In genomic region chr6:82273295-82273694, GRCh38 we compare ENCODE assay signal across 18 cellular contexts. TPM values are rescaled to one million over a fixed set of nuclear protein-coding genes. Genes with fewer than 3 reads are reported as not detected.
DNase-seq lines count a peak whose midpoint lies in the region; ATAC-seq, FAIRE-seq and TF ChIP-seq lines count a peak whose summit lies in the region.
"Had no signal": no experiment of that assay in that cellular context is flagged by ENCODE, and none has a peak within 500 bp of the region (broad histone marks: within the 10 kb centered on the region; RNA-seq: fewer than 3 reads in every experiment).

No MANE protein-coding gene starts in this region.

- peak overlapping the region; percentile 40 for H2AFZ ChIP-seq in H1 (ENCODE audit: low read length)
- H2AFZ ChIP-seq in parathyroid adenoma: peak overlapping the region; percentile 2
- H2AFZ ChIP-seq: GM23248 had no signal

- no peak overlapping the region for H3K27ac Mint-ChIP-seq in activated naive CD4-positive, alpha-beta T cell treated with anti-CD3 and anti-CD28 coated beads, Interleukin-2, amount 50 U/mL, for 72 hours
- H3K27ac Mint-ChIP-seq in activated naive CD4-positive, alpha-beta T cell treated with anti-CD3 and anti-CD28 coated beads for 36 hours: no peak overlapping the region
- peak overlapping the region; percentile 39 for H3K27ac Mint-ChIP-seq in T-helper 17 cell
- H3K27ac Mint-ChIP-seq: CD14-positive monocyte had no signal

- no peak for TF ChIP-seq CTCF in H1 (IDR thresholded peaks at IDR 0.05; ENCODE audit: control extremely low read depth in 1 of 3, insufficient read depth in 1 of 3, low read depth in 1 of 3, low read length in 3 of 3)
- no peak for TF ChIP-seq CTCF in parathyroid adenoma (IDR thresholded peaks at IDR 0.05)
- no peak for TF ChIP-seq CTCF in pancreas (IDR thresholded peaks at IDR 0.05)

- no peak for TF ChIP-seq POLR2A in H1 (IDR thresholded peaks at IDR 0.05; ENCODE audit: control extremely low read depth in 1 of 2, low read depth in 2 of 2, low read length in 2 of 2)

- DNase-seq in activated naive CD4-positive, alpha-beta T cell treated with anti-CD3 and anti-CD28 coated beads, Interleukin-2, amount 50 U/mL, for 72 hours (ENCODE audit: low spot score in 2 of 2): no peak
- no peak for DNase-seq in activated naive CD4-positive, alpha-beta T cell treated with anti-CD3 and anti-CD28 coated beads for 36 hours
- no peak for DNase-seq in T-helper 17 cell
- no peak for DNase-seq in H1 (ENCODE audit: low read depth in 1 of 2, low spot score in 2 of 2)
- no peak for DNase-seq in pancreas
- DNase-seq: CD4-positive, alpha-beta memory T cell; DMS153; DMS79; GDM1; GM23248; H7 had no signal

- no peak overlapping the region for H2AK5ac ChIP-seq in H1 (ENCODE audit: low read depth, low read length)

- H3K9me3 ChIP-seq in T-helper 17 cell (ENCODE audit: control insufficient read depth, low read length, poor library complexity, severe bottlenecking): no peaks in the 10 kb centered on the region
- no peaks in the 10 kb centered on the region for H3K9me3 ChIP-seq in H1 (ENCODE audit: insufficient read depth in 2 of 2, low read depth in 1 of 2, low read length in 1 of 2)
- no peaks in the 10 kb centered on the region for H3K9me3 ChIP-seq in parathyroid adenoma (ENCODE audit: control insufficient read depth, low read length)
- no peaks in the 10 kb centered on the region for H3K9me3 ChIP-seq in pancreas
- H3K9me3 ChIP-seq: A549, BLaER1 had no signal

- H2BK15ac ChIP-seq in H1 (ENCODE audit: low read length): 0 out of 2 replicates have a peak overlapping the region, but pooled peaks have one; percentile 33

- no peak overlapping the region for H4K91ac ChIP-seq in H1 (replicated peaks; ENCODE audit: insufficient read length, low read length)

- no peaks in the 10 kb centered on the region for H3K23me2 ChIP-seq in H1 (ENCODE audit: low read depth, low read length)

- WGBS in H1 (ENCODE audit: extremely low coverage in 1 of 2, insufficient coverage in 1 of 2, insufficient read length in 1 of 2, insufficient replicate concordance in 2 of 2, low coverage in 1 of 2, low lambda C conversion rate in 2 of 2, missing lambda C conversion rate in 1 of 2), 2 experiments: 80% methylated on average over 1 of the region's 1 CpG; no CpG with 5 or more reads in 1 of the 2 experiments
- WGBS in pancreas, 2 donors: 58 to 80% methylated on average over 1 of the region's 1 CpG

- no peak overlapping the region for H3K14ac ChIP-seq in H1 (ENCODE audit: insufficient read length)

- H3K4me1 ChIP-seq in H1 (replicated peaks in 1 of 4; ENCODE audit: control insufficient read depth in 3 of 4, insufficient read depth in 4 of 4, low read length in 3 of 4): peaks cover 0 to 7% (median 0%) of the 10 kb centered on the region in 4 experiments; a peak in 1 of 7 replicates
- no peaks in the 10 kb centered on the region for H3K4me1 ChIP-seq in parathyroid adenoma
- no peaks in the 10 kb centered on the region for H3K4me1 ChIP-seq in pancreas
- H3K4me1 ChIP-seq: BLaER1 had no signal

- FAIRE-seq in H1 (lab: Jason Lieb, UNC) (no peak), pancreas (lab: Jason Lieb, UNC) (no peak)
- FAIRE-seq: A549 had no signal

- H3K27me3 ChIP-seq in H1 (replicated peaks in 1 of 4; ENCODE audit: control insufficient read depth in 3 of 4, extremely low read depth in 1 of 4, insufficient read depth in 3 of 4, low read length in 3 of 4) (no peaks in the 10 kb centered on the region), parathyroid adenoma (ENCODE audit: control insufficient read depth, insufficient read depth, low read length) (no peaks in the 10 kb centered on the region), pancreas (no peaks in the 10 kb centered on the region)
- H3K27me3 ChIP-seq: BLaER1 had no signal

- no peaks in the 10 kb centered on the region for H3K9me3 Mint-ChIP-seq in activated naive CD4-positive, alpha-beta T cell treated with anti-CD3 and anti-CD28 coated beads, Interleukin-2, amount 50 U/mL, for 72 hours
- H3K9me3 Mint-ChIP-seq in activated naive CD4-positive, alpha-beta T cell treated with anti-CD3 and anti-CD28 coated beads for 36 hours: no peaks in the 10 kb centered on the region
- H3K9me3 Mint-ChIP-seq: CD4-positive, alpha-beta memory T cell had no signal

- H2BK5ac ChIP-seq in H1 (ENCODE audit: low read depth, low read length): no peak overlapping the region

- intact Hi-C loops in activated naive CD4-positive, alpha-beta T cell treated with anti-CD3 and anti-CD28 coated beads for 36 hours (cut with micrococcal nuclease): loop anchor here (5.0 kb wide), 1 partner anchor 89 kb away; the partner anchor contains the start of gene TPBG
- intact Hi-C loops in pancreas (cut with DNase I): loop anchor here in 1 of 3 donors (5.0 kb wide), 1 partner anchor 779 kb away; no protein-coding TSS in a partner anchor

- no peaks in the 10 kb centered on the region for H3K79me1 ChIP-seq in H1 (ENCODE audit: low read depth, low read length)

- H3K27ac ChIP-seq in H1 (ENCODE audit: low read depth, low read length) (no peak overlapping the region), parathyroid adenoma (no peak overlapping the region), pancreas (no peak overlapping the region)
- H3K27ac ChIP-seq: 22Rv1, BLaER1, GM23248 had no signal

- H3K79me2 ChIP-seq in H1 (ENCODE audit: control insufficient read depth in 1 of 2, insufficient read depth in 2 of 2, low read length in 2 of 2) (no peaks in the 10 kb centered on the region), parathyroid adenoma (no peaks in the 10 kb centered on the region)

- H2BK12ac ChIP-seq in H1 (ENCODE audit: low read depth, low read length): no peak overlapping the region

- H3K36me3 Mint-ChIP-seq in activated naive CD4-positive, alpha-beta T cell treated with anti-CD3 and anti-CD28 coated beads, Interleukin-2, amount 50 U/mL, for 72 hours: no peaks in the 10 kb centered on the region
- no peaks in the 10 kb centered on the region for H3K36me3 Mint-ChIP-seq in activated naive CD4-positive, alpha-beta T cell treated with anti-CD3 and anti-CD28 coated beads for 36 hours (ENCODE audit: low read depth)
- H3K36me3 Mint-ChIP-seq in T-helper 17 cell (ENCODE audit: low read depth): no peaks in the 10 kb centered on the region
- H3K36me3 Mint-ChIP-seq: CD14-positive monocyte; CD4-positive, alpha-beta memory T cell had no signal

- H2BK20ac ChIP-seq in H1 (ENCODE audit: low read length): no peak overlapping the region

- TF ChIP-seq EP300 in H1 (IDR thresholded peaks at IDR 0.05; ENCODE audit: borderline replicate concordance in 1 of 2, low read depth in 2 of 2, low read length in 2 of 2): no peak

- no peak overlapping the region for H3K18ac ChIP-seq in H1 (ENCODE audit: extremely low read depth, low read length)

- no peak overlapping the region for H2BK120ac ChIP-seq in H1 (replicated peaks; ENCODE audit: low read depth, low read length)

- POLR2A ChIA-PET in H1 (lab: Charles Lee; ENCODE audit: partially characterized antibody): no interaction called here

- H4K20me1 ChIP-seq in H1 (replicated peaks in 1 of 2; ENCODE audit: control insufficient read depth in 1 of 2, insufficient read depth in 2 of 2, low read length in 2 of 2): no peaks in the 10 kb centered on the region
- H4K20me1 ChIP-seq: BLaER1 had no signal

- ATAC-seq in activated naive CD4-positive, alpha-beta T cell treated with anti-CD3 and anti-CD28 coated beads, Interleukin-2, amount 50 U/mL, for 72 hours: peak; percentile 26 to 56
- ATAC-seq in T-helper 17 cell (no peak), GM21717 (IDR thresholded peaks at IDR 0.05; ENCODE audit: unreplicated experiment) (no peak), pancreas (no peak), HG02885 (IDR thresholded peaks at IDR 0.05; ENCODE audit: poor library complexity, unreplicated experiment) (no peak)
- ATAC-seq: A549 had no signal

- H4K8ac ChIP-seq in H1 (ENCODE audit: extremely low read depth, insufficient read depth, low read length): no peak overlapping the region

- H4K5ac ChIP-seq in H1 (ENCODE audit: insufficient read length, low read depth, low read length): no peak overlapping the region

- no peak overlapping the region for H3K56ac ChIP-seq in H1 (replicated peaks; ENCODE audit: insufficient read length, low read depth, low read length)

- no peaks in the 10 kb centered on the region for H3K27me3 Mint-ChIP-seq in activated naive CD4-positive, alpha-beta T cell treated with anti-CD3 and anti-CD28 coated beads for 36 hours (ENCODE audit: low read depth)
- H3K27me3 Mint-ChIP-seq in T-helper 17 cell: peaks cover 7% of the 10 kb centered on the region

- no peaks in the 10 kb centered on the region for H3K4me1 Mint-ChIP-seq in activated naive CD4-positive, alpha-beta T cell treated with anti-CD3 and anti-CD28 coated beads for 36 hours (ENCODE audit: low read depth)
- peaks cover 16% of the 10 kb centered on the region for H3K4me1 Mint-ChIP-seq in T-helper 17 cell

- H3K36me3 ChIP-seq in H1 (ENCODE audit: control insufficient read depth in 2 of 4, insufficient read depth in 4 of 4, low read length in 3 of 4) (no peaks in the 10 kb centered on the region), parathyroid adenoma (ENCODE audit: control insufficient read depth, insufficient read depth, low read length) (no peaks in the 10 kb centered on the region), pancreas (no peaks in the 10 kb centered on the region)
- H3K36me3 ChIP-seq: BLaER1 had no signal

- no peak for TF ChIP-seq RAD21 in H1 (IDR thresholded peaks at IDR 0.05 in 1 of 2, conservative IDR thresholded peaks at IDR 0.05 in 1 of 2; ENCODE audit: low read depth in 2 of 2, low read length in 2 of 2)

- no peak overlapping the region for H3K23ac ChIP-seq in H1 (ENCODE audit: insufficient read length)

- H3K4me3 ChIP-seq in H1 (ENCODE audit: extremely low read depth in 1 of 4, insufficient read depth in 2 of 4, low read depth in 3 of 4, low read length in 4 of 4): no peak overlapping the region
- no peak overlapping the region for H3K4me3 ChIP-seq in parathyroid adenoma (ENCODE audit: low read depth, low read length)
- H3K4me3 ChIP-seq in pancreas: no peak overlapping the region
- H3K4me3 ChIP-seq: A549, BLaER1, GM23248 had no signal

- CTCF ChIA-PET in activated naive CD4-positive, alpha-beta T cell treated with anti-CD3 and anti-CD28 coated beads for 36 hours (lab: Charles Lee): interaction anchor here (2.9 kb wide), 1 partner anchor 781 kb away, joined by 15 read pairs; no protein-coding TSS in a partner anchor
- CTCF ChIA-PET in H1 (lab: Charles Lee; ENCODE audit: partially characterized antibody): interaction anchor here (0.9 to 5.7 kb wide), 4 partner anchors 11 to 794 kb away, joined by 3 to 33 read pairs (median 26); partner anchors contain the start of gene TPBG

- no peak overlapping the region for H3K4me2 ChIP-seq in H1 (ENCODE audit: insufficient read depth in 1 of 2, low read depth in 2 of 2, low read length in 2 of 2)
- no peak overlapping the region for H3K4me2 ChIP-seq in parathyroid adenoma (ENCODE audit: low read length)
- H3K4me2 ChIP-seq: A549, BLaER1 had no signal

- H3K4me3 Mint-ChIP-seq in activated naive CD4-positive, alpha-beta T cell treated with anti-CD3 and anti-CD28 coated beads for 36 hours: no peak overlapping the region
- H3K4me3 Mint-ChIP-seq in T-helper 17 cell: no peak overlapping the region
- H3K4me3 Mint-ChIP-seq: CD14-positive monocyte; CD4-positive, alpha-beta memory T cell had no signal

- no peak overlapping the region for H3K4ac ChIP-seq in H1 (replicated peaks; ENCODE audit: insufficient read length, low read depth, low read length)

- no peak overlapping the region for H3K9ac ChIP-seq in H1 (replicated peaks in 1 of 4; ENCODE audit: extremely low read depth in 1 of 4, low read depth in 3 of 4, low read length in 3 of 4)
- H3K9ac ChIP-seq in parathyroid adenoma: no peak overlapping the region
- H3K9ac ChIP-seq: BLaER1, GM23248 had no signal

RNA-seq across cellular contexts. Expression of gene IBTK, which starts 25.8 kb away (rescaled TPM):
- total RNA-seq in activated naive CD4-positive, alpha-beta T cell treated with anti-CD3 and anti-CD28 coated beads, Interleukin-2, amount 50 U/mL, for 72 hours: 10 to 100 TPM; 20.8 to 25.6 TPM
- total RNA-seq in activated naive CD4-positive, alpha-beta T cell treated with anti-CD3 and anti-CD28 coated beads for 36 hours: 10 to 100 TPM; 25.3 to 25.9 TPM
- total RNA-seq in T-helper 17 cell (10 to 100 TPM; 20.3 to 22.2 TPM), pancreas (10 to 100 TPM; 14.3 to 22.7 (median 20.6) TPM)
- total RNA-seq in H1 (2021; fragmentation: NEBNext Ultra II Directional; extraction: Animal tissue kit (Norgen Biotek cat#: 25700)): 23.1 and 24.2 TPM in 2 replicates
- polyA plus RNA-seq in H1 (2011; rRNA removed) (2.8 and 4.6 TPM in 2 replicates), pancreas (10 to 100 TPM; 12.9 to 20.8 TPM)
- 6.6 TPM for polyA plus RNA-seq in H1 (2011; cell fraction: cytosol; rRNA removed)
- 4.0 TPM for polyA plus RNA-seq in H1 (2011; cell fraction: nucleus; rRNA removed)
- polyA plus RNA-seq in H1 (2012, experiment 1 of 2): 6.4 to 13.9 TPM (median 9.6 TPM) in 4 replicates
- polyA plus RNA-seq in H1 (2012, experiment 2 of 2): 0.96 TPM
- polyA plus RNA-seq in H1 (2013, experiment 1 of 2): 11.8 TPM
- 10.1 TPM for polyA plus RNA-seq in H1 (2013, experiment 2 of 2)
- 27.6 and 29.1 TPM in 2 replicates for polyA minus RNA-seq in H1 (2011; rRNA and poly(A)+ RNA removed)
- 13.3 TPM for polyA minus RNA-seq in H1 (2011; cell fraction: cytosol; rRNA and poly(A)+ RNA removed)
- 42.2 TPM for polyA minus RNA-seq in H1 (2011; cell fraction: nucleus; rRNA and poly(A)+ RNA removed)

Comparison
In these comparisons a context has a peak if more than half of its experiments do, and no peak if none do; other contexts are left out.
1. ATAC-seq: peak in activated naive CD4-positive, alpha-beta T cell treated with anti-CD3 and anti-CD28 coated beads, Interleukin-2, amount 50 U/mL, for 72 hours (2 of 2); none in T-helper 17 cell (single experiment), GM21717 (single experiment), pancreas (0 of 4) and HG02885 (single experiment).